In genomic region chr9:109250771-109251079, GRCh38 we compare ENCODE assay signal across 1 cellular context.
TF ChIP-seq lines count a peak whose summit lies in the region.

No MANE protein-coding gene starts in this region.

TF ChIP-seq in endothelial cell of umbilical vein, 7 proteins besides CTCF, POLR2A, EP300 and RAD21 (continued from another document):
- no peak for TF ChIP-seq JUN (IDR thresholded peaks at IDR 0.05; ENCODE audit: borderline replicate concordance, insufficient read depth, insufficient read length, low read depth)
